In the genomic region with DNA sequence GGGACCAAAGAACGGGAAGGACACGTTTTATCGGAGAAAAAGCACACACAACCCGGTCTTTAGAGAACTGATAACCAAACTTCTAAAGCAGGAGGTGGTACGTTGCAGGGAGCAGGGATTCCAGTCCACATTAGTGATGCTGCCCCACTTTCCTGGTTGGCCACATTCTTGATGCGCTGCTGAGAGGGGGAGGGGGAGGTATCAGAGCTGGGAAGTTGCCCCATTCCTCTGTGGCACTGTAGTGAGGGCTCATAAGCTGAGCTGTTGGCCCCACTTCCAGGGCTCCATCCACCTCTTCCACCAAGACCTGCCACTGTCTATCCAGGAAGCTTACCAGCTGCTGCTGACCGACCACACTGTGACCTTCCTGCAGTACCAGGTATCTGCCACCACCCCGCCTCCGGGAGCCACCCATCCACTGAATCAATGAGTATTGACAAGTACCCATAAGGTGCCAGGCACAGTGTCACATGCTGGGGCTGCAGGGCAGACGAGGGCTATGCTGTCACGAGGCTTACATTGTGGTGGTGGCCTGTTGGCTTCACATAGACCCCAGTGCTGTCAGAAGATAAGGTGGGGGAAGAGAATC, we compare ENCODE assay signal across 8 cellular contexts. TPM values are rescaled to one million over a fixed set of nuclear protein-coding genes. Genes with fewer than 3 reads are reported as not detected.
DNase-seq lines count a peak whose midpoint lies in the region; ATAC-seq and TF ChIP-seq lines count a peak whose summit lies in the region.

No MANE protein-coding gene starts in this region.

- in situ Hi-C loops in astrocyte of the cerebellum (cut with HindIII; ENCODE audit: low sequenced_read_pairs) = no loop called here

- peak overlapping the region; percentile 88 for H3K4me2 ChIP-seq in Loucy (ENCODE audit: low read depth, low read length, poor library complexity, severe bottlenecking)

- H3K9me3 ChIP-seq in Loucy (ENCODE audit: insufficient read depth, low read depth, low read length) (no peaks in the 10 kb centered on the region), tibial artery (no peaks in the 10 kb centered on the region)

- H3K9me2 ChIP-seq in Loucy (replicated peaks; ENCODE audit: low read depth, low read length) = no peaks in the 10 kb centered on the region

- peaks cover 31% of the 10 kb centered on the region for H3K4me1 ChIP-seq in Loucy (ENCODE audit: insufficient read depth, low read length, poor library complexity, severe bottlenecking)
- H3K4me1 ChIP-seq in tibial artery = peaks cover 0 to 39% (median 38%) of the 10 kb centered on the region in 4 donors

- no peak for TF ChIP-seq POLR2A in lower leg skin (IDR thresholded peaks at IDR 0.05)

- peak overlapping the region; percentile 70 for H3K9ac ChIP-seq in Loucy (ENCODE audit: low read depth, low read length, poor library complexity, severe bottlenecking)

- H3K27me3 ChIP-seq in Loucy (ENCODE audit: insufficient read depth, low read length, poor library complexity, severe bottlenecking) (no peaks in the 10 kb centered on the region), tibial artery (no peaks in the 10 kb centered on the region)

- H4K20me1 ChIP-seq in Loucy (ENCODE audit: insufficient read depth, low read length, poor library complexity, severe bottlenecking) = peaks cover 13% of the 10 kb centered on the region

- peak overlapping the region in 1 of 2 donors; percentile 71 for H3K27ac ChIP-seq in tibial artery

- H3K79me2 ChIP-seq in Loucy (ENCODE audit: insufficient read depth, low read length) = peaks cover 8% of the 10 kb centered on the region; the same call in 1 of the 2 replicates

- intact Hi-C loops in lower leg skin (cut with DNase I; ENCODE audit: low total_unique reads) (no loop called here), tibial artery (cut with DNase I; ENCODE audit: low total_unique reads) (loop anchor here (5.0 to 10.0 kb wide), 2 partner anchors 195 to 1217 kb away; partner anchors contain the start of genes MFSD11 and SRSF2)

- H3K4me3 ChIP-seq in Loucy (ENCODE audit: low read length, poor library complexity, severe bottlenecking) (peak overlapping the region; percentile 84), astrocyte of the cerebellum (ENCODE audit: low read depth, low read length) (peak overlapping the region; percentile 78), lower leg skin (ENCODE audit: low read depth, poor library complexity, severe bottlenecking) (peak overlapping the region; percentile 70), tibial artery (peak overlapping the region; percentile 83 to 97)

- H3F3A ChIP-seq in Loucy (ENCODE audit: low read depth) = no peaks in the 10 kb centered on the region

- peak overlapping the region; percentile 76; the same call in 1 of the 2 replicates for H2AFZ ChIP-seq in Loucy (ENCODE audit: low read length)

- peak; percentile 43 for DNase-seq in COLO668 (lab: John Stamatoyannopoulos, UW; ENCODE audit: unreplicated experiment)
- no peak for DNase-seq in astrocyte of the cerebellum (ENCODE audit: low read depth)
- no peak for DNase-seq in lower leg skin (ENCODE audit: low spot score in 2 of 2)
- DNase-seq in tibial artery = no peak
- DNase-seq in iPS-NIHi11 (ENCODE audit: low spot score) = no peak
- DNase-seq in cerebellum (ENCODE audit: low spot score) = no peak

- no peaks in the 10 kb centered on the region for H3K36me3 ChIP-seq in Loucy (ENCODE audit: insufficient read depth, low read length)
- peaks cover 0 to 34% (median 17%) of the 10 kb centered on the region in 3 donors for H3K36me3 ChIP-seq in tibial artery

- ATAC-seq in HG02870 (IDR thresholded peaks at IDR 0.05; ENCODE audit: unreplicated experiment) = no peak

- WGBS in lower leg skin, 2 donors = 19 to 32% methylated on average over 11 of the region's 11 CpGs

- TF ChIP-seq CTCF in Loucy (conservative IDR thresholded peaks at IDR 0.05; ENCODE audit: low read length) (peak; percentile 14; the same call in 1 of the 2 replicates), astrocyte of the cerebellum (IDR thresholded peaks at IDR 0.05; ENCODE audit: low read depth, low read length, missing control alignments) (no peak), lower leg skin (IDR thresholded peaks at IDR 0.05) (no peak), tibial artery (IDR thresholded peaks at IDR 0.05) (no peak)

RNA-seq across cellular contexts. Expression of gene TSEN54, which starts 1.0 kb away (rescaled TPM):
- 10 to 100 TPM; 42.7 to 70.8 (median 50.8) TPM for total RNA-seq in lower leg skin
- total RNA-seq in cerebellum = 9.4 TPM

RNA-seq across cellular contexts. Expression of gene CASKIN2, which starts 2.0 kb away (rescaled TPM):
- total RNA-seq in lower leg skin (10 to 100 TPM; 11.7 to 23.2 (median 17.8) TPM), cerebellum (7.3 TPM)

RNA-seq across cellular contexts. Expression of gene LLGL2, which starts 8.1 kb away (rescaled TPM):
- total RNA-seq in lower leg skin = 10 to 100 TPM; 57.3 to 96.0 (median 79.6) TPM
- total RNA-seq in cerebellum = 1.1 TPM

Comparison
In these comparisons a context has a peak if more than half of its experiments do, and no peak if none do; other contexts are left out.
1. RNA of gene LLGL2, which starts 8.1 kb away (total RNA-seq): 57.3 to 96.0 TPM in lower leg skin; 1.1 TPM in cerebellum (single experiment); every median in the first group is over 10 times any median in the second.
2. Peak in every context shown above with its lines, with median percentiles within 50 percentile points of each other: H3K4me3 ChIP-seq.